16 cellular contexts compared by ENCODE assay signal in genomic region chr13:102914629-102914935, GRCh38.
DNase-seq lines count a peak whose midpoint lies in the region; ATAC-seq and TF ChIP-seq lines count a peak whose summit lies in the region.
"Had no signal": no experiment of that assay in that cellular context is flagged by ENCODE, and none has a peak within 500 bp of the region (broad histone marks: within the 10 kb centered on the region; RNA-seq: fewer than 3 reads in every experiment).

No MANE protein-coding gene starts in this region.

- CTCF ChIA-PET in mammary epithelial cell (lab: Charles Lee; ENCODE audit: low non-redundant PET), result no interaction called here
- CTCF ChIA-PET in MCF 10A (lab: Yijun Ruan, JAX), result interaction anchor here (0.6 to 2.8 kb wide), 5 partner anchors 15 to 1655 kb away, joined by 3 to 21 read pairs (median 3); no protein-coding TSS in a partner anchor

- H3K27ac ChIP-seq in mammary epithelial cell (ENCODE audit: insufficient read depth, low read depth, low read length), result no peak overlapping the region
- H3K27ac ChIP-seq in upper lobe of right lung, result no peak overlapping the region
- H3K27ac ChIP-seq: BLaER1, GM23248 had no signal

- peak overlapping the region; percentile 79 for H2AFZ ChIP-seq in mammary epithelial cell (ENCODE audit: low read depth, low read length)
- H2AFZ ChIP-seq: GM23248 had no signal

- H3K4me1 ChIP-seq in mammary epithelial cell (ENCODE audit: insufficient read depth, low read length) (peaks cover 61% of the 10 kb centered on the region), upper lobe of right lung (no peaks in the 10 kb centered on the region)
- H3K4me1 ChIP-seq: BLaER1 had no signal

- H3K4me3 Mint-ChIP-seq in MCF 10A (ENCODE audit: unreplicated experiment), result no peak overlapping the region
- H3K4me3 Mint-ChIP-seq: CD8-positive, alpha-beta T cell had no signal

- no peaks in the 10 kb centered on the region for H3K79me2 ChIP-seq in mammary epithelial cell (ENCODE audit: insufficient read depth, low read length)

- H4K20me1 ChIP-seq in mammary epithelial cell (ENCODE audit: insufficient read depth, low read length), result no peaks in the 10 kb centered on the region
- H4K20me1 ChIP-seq: BLaER1 had no signal

- DNase-seq in mammary epithelial cell (no peak), MCF 10A (ENCODE audit: unreplicated experiment) (no peak), amniotic epithelial cell (ENCODE audit: low read depth) (peak; percentile 67), myocyte (ENCODE audit: low read depth) (peak; percentile 58), left lobe of liver (ENCODE audit: low spot score) (no peak), DMS53 (lab: John Stamatoyannopoulos, UW) (no peak), upper lobe of right lung (no peak), ACHN (no peak)
- DNase-seq: CD8-positive, alpha-beta T cell; KBM-7; NCI-H1092 treated with DMSO at 0.1 percent for 48 hours; NCI-H1694 treated with DMSO at 0.1 percent for 48 hours; NCI-H526 treated with DMSO at 0.1 percent for 48 hours had no signal

- peaks cover 30% of the 10 kb centered on the region for H3K4me1 Mint-ChIP-seq in MCF 10A (ENCODE audit: insufficient read depth, unreplicated experiment)

- H3K4me2 ChIP-seq in mammary epithelial cell (ENCODE audit: insufficient read depth, low read depth, low read length), result no peak overlapping the region
- H3K4me2 ChIP-seq: BLaER1 had no signal

- no peaks in the 10 kb centered on the region for H3K27me3 Mint-ChIP-seq in MCF 10A (ENCODE audit: insufficient read depth, unreplicated experiment)

- H3K27me3 ChIP-seq in mammary epithelial cell (ENCODE audit: insufficient read depth, low read length) (no peaks in the 10 kb centered on the region), upper lobe of right lung (no peaks in the 10 kb centered on the region)
- H3K27me3 ChIP-seq: BLaER1 had no signal

- ATAC-seq in left lobe of liver (no peak), upper lobe of right lung (no peak)
- ATAC-seq: CD8-positive, alpha-beta T cell; GM12878 had no signal

- no peaks in the 10 kb centered on the region for H3K36me3 Mint-ChIP-seq in MCF 10A (ENCODE audit: insufficient read depth, unreplicated experiment)
- H3K36me3 Mint-ChIP-seq: CD8-positive, alpha-beta T cell had no signal

- no peak overlapping the region for H3K27ac Mint-ChIP-seq in MCF 10A (ENCODE audit: low read depth, unreplicated experiment)
- H3K27ac Mint-ChIP-seq: CD8-positive, alpha-beta T cell had no signal

- H3K4me3 ChIP-seq in mammary epithelial cell (replicated peaks in 1 of 3; ENCODE audit: insufficient read depth in 1 of 3, low read depth in 2 of 3, low read length in 3 of 3) (no peak overlapping the region), upper lobe of right lung (no peak overlapping the region)
- H3K4me3 ChIP-seq: BLaER1, GM12878, GM23248 had no signal

- BruUV-seq in mammary epithelial cell (replicated peaks; lab: Mats Ljungman, UMichigan), result no TSS peak
- BruUV-seq in MCF 10A (replicated peaks; lab: Mats Ljungman, UMichigan), result no TSS peak

- dilution Hi-C loops in mammary epithelial cell (cut with HindIII; ENCODE audit: low sequenced_read_pairs), result no loop called here

- in situ Hi-C loops in mammary epithelial cell (cut with MboI; ENCODE audit: low sequenced_read_pairs in 2 of 2), result loop anchor here (10.0 to 25.0 kb wide), 2 partner anchors 150 to 223 kb away; partner anchors contain the start of gene SLC10A2 (in 1 of the 2)
- in situ Hi-C loops in ACHN (cut with HindIII; ENCODE audit: low pct_ligation_motif_present, low pct_unique_long_range_greater_than_20kb, low sequenced_read_pairs), result no loop called here

- intact Hi-C loops in mammary epithelial cell (cut with micrococcal nuclease), result loop anchor here (5.0 kb wide), 1 partner anchor 968 kb away; no protein-coding TSS in a partner anchor
- intact Hi-C loops in MCF 10A (cut with micrococcal nuclease), result loop anchor here (10.0 kb wide), 1 partner anchor 970 kb away; no protein-coding TSS in a partner anchor
- intact Hi-C loops in upper lobe of right lung (cut with DNase I), result no loop called here

- POLR2A ChIA-PET in MCF 10A (lab: Yijun Ruan, JAX), result interaction anchor here (1.1 kb wide), 1 partner anchor 242 kb away, joined by 4 read pairs; no protein-coding TSS in a partner anchor

- no peaks in the 10 kb centered on the region for H3K9me3 Mint-ChIP-seq in MCF 10A (ENCODE audit: unreplicated experiment)
- H3K9me3 Mint-ChIP-seq: CD8-positive, alpha-beta T cell had no signal

- 63% methylated on average over 5 of the region's 5 CpGs for WGBS in mammary epithelial cell (ENCODE audit: low coverage, missing lambda C conversion rate)

- TF ChIP-seq CTCF in mammary epithelial cell (conservative IDR thresholded peaks at IDR 0.05 in 1 of 2, IDR thresholded peaks at IDR 0.05 in 1 of 2; ENCODE audit: extremely low read depth in 1 of 2, insufficient read depth in 1 of 2, low read depth in 1 of 2, low read length in 2 of 2) (no peak), MCF 10A (IDR thresholded peaks at IDR 0.05; ENCODE audit: unreplicated experiment) (no peak), upper lobe of right lung (IDR thresholded peaks at IDR 0.05) (no peak)

- H3K9me3 ChIP-seq in mammary epithelial cell (replicated peaks; ENCODE audit: insufficient read depth, low read length) (no peaks in the 10 kb centered on the region), upper lobe of right lung (no peaks in the 10 kb centered on the region)

- H3K9ac ChIP-seq in mammary epithelial cell (ENCODE audit: insufficient read depth, low read length), result no peak overlapping the region
- H3K9ac ChIP-seq: BLaER1, GM23248 had no signal

- H3K36me3 ChIP-seq in mammary epithelial cell (ENCODE audit: insufficient read depth, low read length), result no peaks in the 10 kb centered on the region
- H3K36me3 ChIP-seq in upper lobe of right lung, result no peaks in the 10 kb centered on the region
- H3K36me3 ChIP-seq: BLaER1 had no signal

Comparison
In these comparisons a context has a peak if more than half of its experiments do, and no peak if none do; other contexts are left out.
1. DNase-seq: peak in amniotic epithelial cell (single experiment) and myocyte (single experiment); none in mammary epithelial cell (single experiment), MCF 10A (single experiment), left lobe of liver (single experiment), DMS53 (single experiment), upper lobe of right lung (single experiment) and ACHN (single experiment).